ENCODE assay signal across 14 cellular contexts in the genomic region with DNA sequence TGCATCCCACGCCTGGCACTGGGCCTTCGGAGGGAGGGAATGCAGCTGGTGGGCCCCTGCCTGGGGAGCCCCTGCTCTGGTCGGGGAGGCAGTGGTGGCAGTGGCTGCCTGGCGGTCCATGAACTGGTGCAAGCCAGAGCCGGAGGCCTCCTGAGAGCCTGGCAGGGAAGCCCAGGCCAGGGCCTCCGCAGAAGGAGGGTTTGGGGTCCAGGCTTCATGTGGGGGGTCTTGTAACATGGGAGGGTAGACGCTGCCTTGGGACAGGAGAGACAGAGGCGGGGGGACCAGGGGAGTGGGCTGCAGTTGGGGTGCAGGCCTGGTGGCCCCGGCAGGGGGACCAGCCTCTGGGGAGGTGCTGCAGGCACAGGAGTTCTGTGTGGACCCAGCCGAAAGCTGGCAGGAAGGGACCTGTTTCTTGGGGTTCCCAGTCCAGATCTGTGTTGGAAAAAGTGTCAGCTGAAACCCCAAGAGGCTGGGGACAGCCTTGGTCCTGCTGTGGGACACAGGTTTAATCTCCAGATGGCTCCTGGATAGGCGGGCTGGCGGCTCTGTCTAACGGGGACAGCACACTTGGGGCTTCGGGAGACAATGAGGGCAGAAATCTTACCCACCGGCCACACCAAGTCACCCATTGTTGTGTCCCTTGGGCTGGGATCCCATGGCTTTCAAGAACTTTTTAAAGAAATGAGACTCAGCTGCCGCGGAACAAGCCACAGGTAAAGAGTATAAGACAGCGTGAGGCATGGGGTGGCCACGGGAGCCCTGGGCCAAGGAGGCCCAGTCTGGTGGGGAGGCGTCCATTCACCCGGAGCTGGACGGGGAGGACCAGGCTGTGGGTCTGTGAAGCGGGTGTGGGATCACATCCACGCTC.
DNase-seq lines count a peak whose midpoint lies in the region; ATAC-seq and TF ChIP-seq lines count a peak whose summit lies in the region.
"Had no signal": no experiment of that assay in that cellular context is flagged by ENCODE, and none has a peak within 500 bp of the region (broad histone marks: within the 10 kb centered on the region; RNA-seq: fewer than 3 reads in every experiment).

No MANE protein-coding gene starts in this region.

- CTCF ChIA-PET in A673 (lab: Charles Lee), result no interaction called here

- TF ChIP-seq EP300 in ovary (IDR thresholded peaks at IDR 0.05), result no peak

- no peak for TF ChIP-seq POLR2A in ovary (IDR thresholded peaks at IDR 0.05)

- 86 to 91% (median 90%) methylated on average over 24 of the region's 24 CpGs for WGBS in ovary, 3 donors

- H3K27ac ChIP-seq in WERI-Rb-1 (no peak overlapping the region), left ventricle myocardium inferior (replicated peaks) (no peak overlapping the region), ovary (no peak overlapping the region), A673 (ENCODE audit: low read depth, low read length, poor library complexity, severe bottlenecking) (no peak overlapping the region)
- H3K27ac ChIP-seq: cardiac muscle cell, heart right ventricle had no signal

- H3K4me3 ChIP-seq in WERI-Rb-1 (ENCODE audit: low read depth, low read length), result no peak overlapping the region
- no peak overlapping the region for H3K4me3 ChIP-seq in left ventricle myocardium inferior
- no peak overlapping the region for H3K4me3 ChIP-seq in ovary
- H3K4me3 ChIP-seq in A673 (ENCODE audit: low read depth, low read length, poor library complexity, severe bottlenecking), result no peak overlapping the region
- H3K4me3 ChIP-seq: cardiac muscle cell, heart right ventricle had no signal

- POLR2A ChIA-PET in A673 (lab: Charles Lee; ENCODE audit: low non-redundant PET), result no interaction called here

- H3K27me3 ChIP-seq in WERI-Rb-1 (ENCODE audit: insufficient read depth, low read depth, severe bottlenecking), result no peaks in the 10 kb centered on the region
- H3K27me3 ChIP-seq in left ventricle myocardium inferior (ENCODE audit: low read depth), result no peaks in the 10 kb centered on the region
- H3K27me3 ChIP-seq in ovary, result no peaks in the 10 kb centered on the region
- no peaks in the 10 kb centered on the region for H3K27me3 ChIP-seq in A673 (replicated peaks; ENCODE audit: insufficient read depth, low read depth, low read length, poor library complexity)
- H3K27me3 ChIP-seq: heart right ventricle had no signal

- TF ChIP-seq CTCF in WERI-Rb-1 (IDR thresholded peaks at IDR 0.05; ENCODE audit: low read depth, low read length), result no peak
- TF ChIP-seq CTCF in left ventricle myocardium inferior (IDR thresholded peaks at IDR 0.05; ENCODE audit: borderline replicate concordance), result no peak
- TF ChIP-seq CTCF in ovary (IDR thresholded peaks at IDR 0.05), result no peak
- no peak for TF ChIP-seq CTCF in A673 (conservative IDR thresholded peaks at IDR 0.05; ENCODE audit: low read depth, low read length)

- BruUV-seq in A673 (replicated peaks; lab: Mats Ljungman, UMichigan), result no TSS peak

- DNase-seq in 8988T, result peak; percentile 34
- DNase-seq in WERI-Rb-1, result peak; percentile 28
- peak; percentile 11 for DNase-seq in left ventricle myocardium inferior
- DNase-seq in ovary, result peak in 4 of 5 donors; percentile 3 to 21 (median 10)
- DNase-seq in NCI-H2227 treated with DMSO at 0.1 percent for 48 hours (lab: John Stamatoyannopoulos, UW), result no peak
- no peak for DNase-seq in A673 (ENCODE audit: low spot score)
- DNase-seq in KG1 (lab: John Stamatoyannopoulos, UW), result no peak
- DNase-seq: NCI-H1417 treated with DMSO at 0.1 percent for 48 hours, SW 1271 had no signal

- H3K36me3 ChIP-seq in WERI-Rb-1, result no peaks in the 10 kb centered on the region
- H3K36me3 ChIP-seq in left ventricle myocardium inferior, result no peaks in the 10 kb centered on the region
- no peaks in the 10 kb centered on the region for H3K36me3 ChIP-seq in ovary
- H3K36me3 ChIP-seq in A673 (ENCODE audit: insufficient read depth, low read length, poor library complexity, severe bottlenecking), result no peaks in the 10 kb centered on the region
- H3K36me3 ChIP-seq: cardiac muscle cell, heart right ventricle had no signal

- H3K9me3 ChIP-seq in WERI-Rb-1 (ENCODE audit: severe bottlenecking), result no peaks in the 10 kb centered on the region
- H3K9me3 ChIP-seq in left ventricle myocardium inferior (replicated peaks), result no peaks in the 10 kb centered on the region
- no peaks in the 10 kb centered on the region for H3K9me3 ChIP-seq in ovary
- H3K9me3 ChIP-seq in A673 (ENCODE audit: low read depth, low read length, poor library complexity, severe bottlenecking), result no peaks in the 10 kb centered on the region
- H3K9me3 ChIP-seq: heart right ventricle had no signal

- ATAC-seq in GM21360 (IDR thresholded peaks at IDR 0.05; ENCODE audit: unreplicated experiment), result no peak
- ATAC-seq: activated CD4-positive, CD25-positive, alpha-beta regulatory T cell treated with anti-CD3 and anti-CD28 coated beads, Interleukin-2, amount 50 U/mL, for 24 hours; activated T-helper 17 cell treated with anti-CD3 and anti-CD28 coated beads, Interleukin-2, amount 50 U/mL, for 72 hours; heart right ventricle had no signal

- H3K4me1 ChIP-seq in left ventricle myocardium inferior (peaks cover 30% of the 10 kb centered on the region), ovary (ENCODE audit: insufficient read depth) (no peaks in the 10 kb centered on the region), A673 (ENCODE audit: insufficient read depth, low read length, poor library complexity, severe bottlenecking) (no peaks in the 10 kb centered on the region)

- intact Hi-C loops in left ventricle myocardium inferior (cut with micrococcal nuclease) (no loop called here), ovary (cut with DNase I) (no loop called here), A673 (cut with micrococcal nuclease; ENCODE audit: unreplicated experiment) (no loop called here)

Comparison
In these comparisons a context has a peak if more than half of its experiments do, and no peak if none do; other contexts are left out.
1. DNase-seq: peak in 8988T (single experiment), WERI-Rb-1 (single experiment), left ventricle myocardium inferior (single experiment) and ovary (4 of 5); none in NCI-H2227 treated with DMSO at 0.1 percent for 48 hours (single experiment), A673 (single experiment) and KG1 (single experiment).